7 cellular contexts compared by ENCODE assay signal in genomic region chr11:65662802-65663633, GRCh38. TPM values are rescaled to one million over a fixed set of nuclear protein-coding genes. Genes with fewer than 3 reads are reported as not detected.
DNase-seq lines count a peak whose midpoint lies in the region; ATAC-seq lines count a peak whose summit lies in the region.

TSS of gene RELA (minus strand) at chr11:65662916. CDS start at chr11:65662832, 84 bp downstream.

- intact Hi-C loops in sciatic nerve (cut with DNase I), result no loop called here

- peak; percentile 74 for ATAC-seq in GM18502 (IDR thresholded peaks at IDR 0.05; ENCODE audit: poor library complexity, unreplicated experiment)
- peak; percentile 70 for ATAC-seq in HG02870 (IDR thresholded peaks at IDR 0.05; ENCODE audit: unreplicated experiment)
- ATAC-seq in sciatic nerve, result peak; percentile 93

- DNase-seq in NCI-H1694 treated with DMSO at 0.1 percent for 48 hours (lab: John Stamatoyannopoulos, UW) (peak; percentile 65), T1000 (lab: John Stamatoyannopoulos, UW) (peak; percentile 96), astrocyte of the hippocampus (ENCODE audit: low read depth, low spot score) (peak; percentile 98), hippocampal formation (lab: John Stamatoyannopoulos, UW) (peak; percentile 92 to 96), sciatic nerve (ENCODE audit: low spot score) (peak; percentile 98)

RNA-seq across cellular contexts. Expression of gene RELA, which starts in this region (rescaled TPM):
- total RNA-seq in sciatic nerve, result 95.6 TPM

Comparison
In these comparisons a context has a peak if more than half of its experiments do, and no peak if none do; other contexts are left out.
1. Peak in every context shown above with its lines: DNase-seq and ATAC-seq.